In the genomic region with DNA sequence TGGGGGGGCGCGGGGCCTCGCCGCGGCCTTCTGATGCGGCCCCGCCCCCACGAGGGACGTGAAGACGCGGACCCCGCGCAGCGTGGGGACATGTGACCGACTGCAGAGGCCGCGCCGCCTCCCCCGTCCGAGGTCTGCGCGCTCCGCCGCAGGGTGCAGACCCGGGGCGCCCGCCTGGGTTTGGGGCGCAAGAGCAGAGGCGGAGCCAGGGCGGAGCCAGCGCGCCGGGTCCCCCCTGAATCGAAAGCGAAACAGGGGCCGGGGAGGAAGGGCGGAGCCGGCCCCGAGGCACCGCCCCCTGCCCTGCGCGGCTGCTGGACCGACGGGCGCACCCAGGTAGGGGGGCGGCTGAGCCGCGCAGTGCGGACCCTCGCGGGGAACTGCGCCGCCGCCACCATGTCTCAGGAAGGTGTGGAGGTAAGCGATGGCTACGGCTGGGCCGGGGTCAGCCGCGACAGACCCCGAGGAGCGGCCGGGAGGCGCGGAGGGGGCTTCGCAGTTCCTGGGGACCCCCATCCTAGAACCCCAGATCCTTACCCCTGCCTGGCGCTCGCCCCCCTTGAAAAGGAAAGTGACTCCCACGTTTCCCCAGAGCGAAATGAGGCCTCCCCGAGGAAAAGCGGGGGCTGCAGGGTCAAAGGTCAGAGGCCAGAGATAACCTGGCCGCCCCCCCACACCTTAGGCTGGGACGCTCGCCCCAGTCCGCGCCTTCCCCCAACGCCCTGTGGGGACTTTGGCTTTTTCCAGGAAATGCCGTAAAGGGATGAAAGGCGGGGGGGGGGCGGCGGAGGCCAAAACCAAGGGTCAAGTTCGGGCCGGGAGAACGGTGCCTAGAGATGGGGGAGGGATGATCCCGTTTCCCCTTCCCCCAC, we compare ENCODE assay signal across 8 cellular contexts. TPM values are rescaled to one million over a fixed set of nuclear protein-coding genes. Genes with fewer than 3 reads are reported as not detected.
DNase-seq lines count a peak whose midpoint lies in the region; ATAC-seq and TF ChIP-seq lines count a peak whose summit lies in the region.

A gene (plus strand): TSS at position 286 of the 872 bp plus-strand sequence. CDS start 111 bp downstream, at position 397.

- peak within 1 kb of the TSS; percentile 91 for H3K4me3 Mint-ChIP-seq in activated naive CD8-positive, alpha-beta T cell treated with anti-CD3 and anti-CD28 coated beads, Interleukin-2, amount 10 ng/mL, durations not matched to agents 7 days and 5 days

- peaks cover 17% of the 10 kb centered on the region for H3K4me1 Mint-ChIP-seq in activated naive CD8-positive, alpha-beta T cell treated with anti-CD3 and anti-CD28 coated beads, Interleukin-2, amount 10 ng/mL, durations not matched to agents 7 days and 5 days

- H3K27ac ChIP-seq in parathyroid adenoma (peak within 1 kb of the TSS; percentile 57), thymus (ENCODE audit: low read depth) (peak within 1 kb of the TSS; percentile 78)

- H3K4me1 ChIP-seq in parathyroid adenoma (no peaks in the 10 kb centered on the region), thymus (ENCODE audit: control insufficient read depth, insufficient read depth, low read length) (peaks cover 12% of the 10 kb centered on the region)

- no peaks in the 10 kb centered on the region for H3K9me3 ChIP-seq in parathyroid adenoma (ENCODE audit: control insufficient read depth, low read length)
- no peaks in the 10 kb centered on the region for H3K9me3 ChIP-seq in thymus (ENCODE audit: control insufficient read depth)

- peak within 1 kb of the TSS; percentile 92 for H3K27ac Mint-ChIP-seq in activated naive CD8-positive, alpha-beta T cell treated with anti-CD3 and anti-CD28 coated beads, Interleukin-2, amount 10 ng/mL, durations not matched to agents 7 days and 5 days

- under 1% methylated on average over 85 of the region's 85 CpGs for WGBS in thymus

- H3K36me3 ChIP-seq in parathyroid adenoma (ENCODE audit: control insufficient read depth, insufficient read depth, low read length) (no peaks in the 10 kb centered on the region), thymus (ENCODE audit: control insufficient read depth, insufficient read depth) (peaks cover 16% of the 10 kb centered on the region)

- H3K9me3 Mint-ChIP-seq in activated naive CD8-positive, alpha-beta T cell treated with anti-CD3 and anti-CD28 coated beads, Interleukin-2, amount 10 ng/mL, durations not matched to agents 7 days and 5 days = no peaks in the 10 kb centered on the region

- H3K79me2 ChIP-seq in parathyroid adenoma = no peaks in the 10 kb centered on the region

- H3K4me2 ChIP-seq in parathyroid adenoma (ENCODE audit: low read length) = peak within 1 kb of the TSS; percentile 98

- POLR2A ChIA-PET in activated naive CD8-positive, alpha-beta T cell treated with anti-CD3 and anti-CD28 coated beads, Interleukin-2, amount 10 ng/mL, durations not matched to agents 7 days and 5 days (lab: Charles Lee) = interaction anchor here (1.2 to 1.5 kb wide), 3 partner anchors 10 to 27 kb away, joined by 3 to 4 read pairs (median 3); a partner anchor contains a TSS

- peaks cover 22% of the 10 kb centered on the region for H3K36me3 Mint-ChIP-seq in activated naive CD8-positive, alpha-beta T cell treated with anti-CD3 and anti-CD28 coated beads, Interleukin-2, amount 10 ng/mL, durations not matched to agents 7 days and 5 days

- no peaks in the 10 kb centered on the region for H3K27me3 Mint-ChIP-seq in activated naive CD8-positive, alpha-beta T cell treated with anti-CD3 and anti-CD28 coated beads, Interleukin-2, amount 10 ng/mL, durations not matched to agents 7 days and 5 days

- peak within 1 kb of the TSS; percentile 100 for H3K4me3 ChIP-seq in AG09309 (ENCODE audit: control insufficient read depth, low read depth, low read length)
- H3K4me3 ChIP-seq in parathyroid adenoma (ENCODE audit: low read depth, low read length) = peak within 1 kb of the TSS; percentile 98
- peak within 1 kb of the TSS; percentile 74 for H3K4me3 ChIP-seq in thymus (ENCODE audit: low read length)

- peak; percentile 79 for TF ChIP-seq POLR2A in GM19099 (IDR thresholded peaks at IDR 0.05; ENCODE audit: extremely low read depth, insufficient read length, low read depth)

- TF ChIP-seq CTCF in AG09309 (IDR thresholded peaks at IDR 0.05; ENCODE audit: control insufficient read depth, insufficient read depth, low read depth, low read length, missing control alignments) (no peak), parathyroid adenoma (IDR thresholded peaks at IDR 0.05) (no peak)

- DNase-seq in AG09309 (ENCODE audit: low read depth) (no peak), SKM-1 (lab: John Stamatoyannopoulos, UW; ENCODE audit: unreplicated experiment) (peak; percentile 17), Right ventricle myocardium superior (peak; percentile 88)
- peak; percentile 94 for DNase-seq in activated naive CD8-positive, alpha-beta T cell treated with anti-CD3 and anti-CD28 coated beads, Interleukin-2, amount 10 ng/mL, durations not matched to agents 7 days and 5 days

- peak within 1 kb of the TSS; percentile 98 for H2AFZ ChIP-seq in parathyroid adenoma

- H3K9ac ChIP-seq in parathyroid adenoma = peak within 1 kb of the TSS; percentile 64

- intact Hi-C loops in Right ventricle myocardium superior (cut with DNase I) = no loop called here

- H3K27me3 ChIP-seq in parathyroid adenoma (ENCODE audit: control insufficient read depth, insufficient read depth, low read length) = no peaks in the 10 kb centered on the region
- no peaks in the 10 kb centered on the region for H3K27me3 ChIP-seq in thymus (ENCODE audit: control insufficient read depth, insufficient read depth)

- ATAC-seq in HG03460 (IDR thresholded peaks at IDR 0.05; ENCODE audit: unreplicated experiment) (peak; percentile 60), Right ventricle myocardium superior (ENCODE audit: poor library complexity) (peak; percentile 96)
- ATAC-seq in activated naive CD8-positive, alpha-beta T cell treated with anti-CD3 and anti-CD28 coated beads, Interleukin-2, amount 10 ng/mL, durations not matched to agents 7 days and 5 days (ENCODE audit: low read depth) = peak; percentile 92

RNA-seq across cellular contexts. Expression of the gene that starts here (rescaled TPM):
- 100 to 1,000 TPM; 118 to 126 TPM for total RNA-seq in activated naive CD8-positive, alpha-beta T cell treated with anti-CD3 and anti-CD28 coated beads, Interleukin-2, amount 10 ng/mL, durations not matched to agents 7 days and 5 days
- total RNA-seq in Right ventricle myocardium superior = 8.5 TPM
- 55.6 TPM for polyA plus RNA-seq in thymus

Comparison
In these comparisons a context has a peak if more than half of its experiments do, and no peak if none do; other contexts are left out.
1. RNA of the gene that starts here (total RNA-seq): 118 to 126 TPM in activated naive CD8-positive, alpha-beta T cell treated with anti-CD3 and anti-CD28 coated beads, Interleukin-2, amount 10 ng/mL, durations not matched to agents 7 days and 5 days; 8.5 TPM in Right ventricle myocardium superior (single experiment); every median in the first group is over 10 times any median in the second.
2. Peak in every context shown above with its lines, with median percentiles within 50 percentile points of each other: H3K4me3 ChIP-seq and ATAC-seq.